Comparison of ENCODE assay signal across 1 cellular context in the genomic region with DNA sequence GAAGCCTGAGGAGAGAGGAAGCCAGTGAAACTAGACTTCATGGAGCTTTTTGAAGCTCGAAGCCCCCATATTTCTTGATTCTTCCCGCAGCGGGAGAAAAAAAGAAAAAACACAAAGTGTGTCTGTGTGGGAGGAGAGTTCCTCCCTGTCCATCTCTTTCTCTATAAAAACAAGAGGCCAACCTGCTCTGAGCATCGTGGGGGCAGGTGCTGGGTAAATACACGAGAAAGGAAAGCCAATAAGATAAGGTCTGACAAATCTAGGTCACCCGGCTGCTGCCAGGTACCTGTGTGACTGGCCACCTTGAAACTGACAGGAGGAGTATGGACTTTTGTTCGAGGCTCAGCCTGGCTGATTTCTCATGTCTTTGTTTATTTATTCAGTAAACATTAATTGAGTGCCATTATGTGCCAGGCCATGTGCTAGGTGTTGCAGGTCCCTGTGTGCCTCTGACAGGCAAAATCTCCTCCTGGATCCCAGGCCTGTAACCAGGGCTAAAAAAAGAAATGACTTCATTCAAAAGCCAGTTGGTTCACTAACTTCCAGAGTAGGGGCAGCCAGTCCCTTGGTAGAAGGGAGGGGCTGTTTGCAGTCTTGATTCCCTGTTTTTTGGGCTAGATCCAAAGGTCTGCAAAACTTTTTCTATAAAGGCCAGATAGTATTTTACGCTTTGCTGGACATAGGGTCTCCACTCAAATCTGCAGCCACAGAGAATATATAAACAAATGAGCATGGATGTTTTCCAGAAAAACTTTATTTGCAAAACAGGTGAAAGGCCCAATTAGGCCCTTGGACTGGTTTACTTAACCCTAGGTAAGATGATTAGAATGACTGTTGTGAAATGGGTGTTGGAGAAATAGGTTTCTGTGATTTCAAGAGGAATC.
A peak's percentile ranks its signal among the peaks of the same experiment; 100 is the strongest.
TF ChIP-seq lines count a peak whose summit lies in the region.

No MANE protein-coding gene starts in this region.

TF ChIP-seq in HepG2, 621 proteins besides CTCF, POLR2A, EP300 and RAD21 (continued from another document and continues in another):
- TF ChIP-seq, protein P1, sequence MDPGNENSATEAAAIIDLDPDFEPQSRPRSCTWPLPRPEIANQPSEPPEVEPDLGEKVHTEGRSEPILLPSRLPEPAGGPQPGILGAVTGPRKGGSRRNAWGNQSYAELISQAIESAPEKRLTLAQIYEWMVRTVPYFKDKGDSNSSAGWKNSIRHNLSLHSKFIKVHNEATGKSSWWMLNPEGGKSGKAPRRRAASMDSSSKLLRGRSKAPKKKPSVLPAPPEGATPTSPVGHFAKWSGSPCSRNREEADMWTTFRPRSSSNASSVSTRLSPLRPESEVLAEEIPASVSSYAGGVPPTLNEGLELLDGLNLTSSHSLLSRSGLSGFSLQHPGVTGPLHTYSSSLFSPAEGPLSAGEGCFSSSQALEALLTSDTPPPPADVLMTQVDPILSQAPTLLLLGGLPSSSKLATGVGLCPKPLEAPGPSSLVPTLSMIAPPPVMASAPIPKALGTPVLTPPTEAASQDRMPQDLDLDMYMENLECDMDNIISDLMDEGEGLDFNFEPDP (CRISPR knock-in tag; conservative IDR thresholded peaks at IDR 0.05) = no peak
- TF ChIP-seq ZNF350 (CRISPR knock-in tag; IDR thresholded peaks at IDR 0.05; ENCODE audit: borderline replicate concordance, low read depth) (peak; percentile 60; the same call in 1 of the 2 replicates), CBFB (CRISPR knock-in tag; IDR thresholded peaks at IDR 0.05) (peak; percentile 65), HMGA1 (CRISPR knock-in tag; conservative IDR thresholded peaks at IDR 0.05) (no peak), ZNF446 (CRISPR knock-in tag; IDR thresholded peaks at IDR 0.05) (no peak), SCMH1 (CRISPR knock-in tag; IDR thresholded peaks at IDR 0.05; ENCODE audit: borderline replicate concordance) (no peak), ZFY (CRISPR knock-in tag; IDR thresholded peaks at IDR 0.05) (no peak), MIER2 (CRISPR knock-in tag; IDR thresholded peaks at IDR 0.05) (peak; percentile 83; the same call in 1 of the 2 replicates), RNF2 (conservative IDR thresholded peaks at IDR 0.05; ENCODE audit: low read depth) (peak; percentile 57; the same call in 1 of the 2 replicates), ZNF782 (CRISPR knock-in tag; IDR thresholded peaks at IDR 0.05; ENCODE audit: borderline replicate concordance) (no peak), NONO (IDR thresholded peaks at IDR 0.05) (no peak), NONO (CRISPR knock-in tag; conservative IDR thresholded peaks at IDR 0.05) (peak; percentile 98), HDAC2 (CRISPR knock-in tag; IDR thresholded peaks at IDR 0.05) (peak; percentile 99), ZC3H4 (CRISPR knock-in tag; IDR thresholded peaks at IDR 0.05; ENCODE audit: borderline replicate concordance) (no peak), ETV5 (CRISPR knock-in tag; IDR thresholded peaks at IDR 0.05; ENCODE audit: borderline replicate concordance) (peak; percentile 89), ZNF773 (CRISPR knock-in tag; IDR thresholded peaks at IDR 0.05; ENCODE audit: borderline replicate concordance) (no peak), ZNF225 (CRISPR knock-in tag; IDR thresholded peaks at IDR 0.05) (no peak; the same call in 1 of the 2 replicates), ZNF570 (CRISPR knock-in tag; IDR thresholded peaks at IDR 0.05; ENCODE audit: borderline replicate concordance) (no peak), ZNF678 (CRISPR knock-in tag; IDR thresholded peaks at IDR 0.05) (no peak), SMAD3 (CRISPR knock-in tag; IDR thresholded peaks at IDR 0.05) (peak; percentile 75; the same call in 1 of the 2 replicates), POLR2AphosphoS5 (IDR thresholded peaks at IDR 0.05; ENCODE audit: low read depth, low read length) (no peak), STAG1 (CRISPR knock-in tag; IDR thresholded peaks at IDR 0.05) (peak; percentile 48), MAF1 (CRISPR knock-in tag; IDR thresholded peaks at IDR 0.05; ENCODE audit: borderline replicate concordance) (0 out of 2 replicates have a peak, but pooled peaks have one; percentile 17), NR2F6 (IDR thresholded peaks at IDR 0.05) (peak; percentile 91), NR2F6 (CRISPR knock-in tag; IDR thresholded peaks at IDR 0.05) (peak; percentile 90), XBP1 (CRISPR knock-in tag; IDR thresholded peaks at IDR 0.05) (no peak; the same call in 1 of the 2 replicates), ARNT (IDR thresholded peaks at IDR 0.05) (no peak), ZMYM4 (CRISPR knock-in tag; IDR thresholded peaks at IDR 0.05) (peak; percentile 74), THYN1 (CRISPR knock-in tag; IDR thresholded peaks at IDR 0.05; ENCODE audit: borderline replicate concordance, low read depth) (no peak), YY1 (IDR thresholded peaks at IDR 0.05; ENCODE audit: insufficient read depth, insufficient replicate concordance, low read depth, low read length) (no peak), ZSCAN12 (CRISPR knock-in tag; IDR thresholded peaks at IDR 0.05) (peak; percentile 49), MED13 (CRISPR knock-in tag; IDR thresholded peaks at IDR 0.05) (peak; percentile 74; the same call in 1 of the 2 replicates), ZEB1 (IDR thresholded peaks at IDR 0.05; ENCODE audit: insufficient replicate concordance, low read depth) (peak; percentile 99), ZNF619 (CRISPR knock-in tag; IDR thresholded peaks at IDR 0.05) (0 out of 2 replicates have a peak, but pooled peaks have one; percentile 13), SRF (IDR thresholded peaks at IDR 0.05; ENCODE audit: low read depth, low read length) (0 out of 2 replicates have a peak, but pooled peaks have one; percentile 29), ZNF776 (CRISPR knock-in tag; IDR thresholded peaks at IDR 0.05) (no peak; the same call in 1 of the 2 replicates), YEATS2 (CRISPR knock-in tag; IDR thresholded peaks at IDR 0.05; ENCODE audit: borderline replicate concordance) (peak; percentile 60; the same call in 1 of the 2 replicates), FLYWCH1 (CRISPR knock-in tag; IDR thresholded peaks at IDR 0.05) (no peak), ZNF296 (CRISPR knock-in tag; conservative IDR thresholded peaks at IDR 0.05) (peak; percentile 92), ZNF335 (CRISPR knock-in tag; IDR thresholded peaks at IDR 0.05) (peak; percentile 71; the same call in 1 of the 2 replicates), RARG (CRISPR knock-in tag; IDR thresholded peaks at IDR 0.05; ENCODE audit: low read depth) (no peak; the same call in 1 of the 2 replicates), SMC3 (IDR thresholded peaks at IDR 0.05; ENCODE audit: low read length) (0 out of 2 replicates have a peak, but pooled peaks have one; percentile 2), EZH2 (conservative IDR thresholded peaks at IDR 0.05; ENCODE audit: low read depth, low read length) (no peak), DNMT1 (CRISPR knock-in tag; IDR thresholded peaks at IDR 0.05) (no peak), TGIF2 (CRISPR knock-in tag; IDR thresholded peaks at IDR 0.05) (peak; percentile 96), ZSCAN29 (CRISPR knock-in tag; conservative IDR thresholded peaks at IDR 0.05) (0 out of 2 replicates have a peak, but pooled peaks have one; percentile 53)
- TF ChIP-seq, protein P2, sequence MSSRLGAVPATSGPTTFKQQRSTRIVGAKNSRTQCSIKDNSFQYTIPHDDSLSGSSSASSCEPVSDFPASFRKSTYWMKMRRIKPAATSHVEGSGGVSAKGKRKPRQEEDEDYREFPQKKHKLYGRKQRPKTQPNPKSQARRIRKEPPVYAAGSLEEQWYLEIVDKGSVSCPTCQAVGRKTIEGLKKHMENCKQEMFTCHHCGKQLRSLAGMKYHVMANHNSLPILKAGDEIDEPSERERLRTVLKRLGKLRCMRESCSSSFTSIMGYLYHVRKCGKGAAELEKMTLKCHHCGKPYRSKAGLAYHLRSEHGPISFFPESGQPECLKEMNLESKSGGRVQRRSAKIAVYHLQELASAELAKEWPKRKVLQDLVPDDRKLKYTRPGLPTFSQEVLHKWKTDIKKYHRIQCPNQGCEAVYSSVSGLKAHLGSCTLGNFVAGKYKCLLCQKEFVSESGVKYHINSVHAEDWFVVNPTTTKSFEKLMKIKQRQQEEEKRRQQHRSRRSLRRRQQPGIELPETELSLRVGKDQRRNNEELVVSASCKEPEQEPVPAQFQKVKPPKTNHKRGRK (CRISPR knock-in tag; IDR thresholded peaks at IDR 0.05) = no peak
- TF ChIP-seq, protein P3, sequence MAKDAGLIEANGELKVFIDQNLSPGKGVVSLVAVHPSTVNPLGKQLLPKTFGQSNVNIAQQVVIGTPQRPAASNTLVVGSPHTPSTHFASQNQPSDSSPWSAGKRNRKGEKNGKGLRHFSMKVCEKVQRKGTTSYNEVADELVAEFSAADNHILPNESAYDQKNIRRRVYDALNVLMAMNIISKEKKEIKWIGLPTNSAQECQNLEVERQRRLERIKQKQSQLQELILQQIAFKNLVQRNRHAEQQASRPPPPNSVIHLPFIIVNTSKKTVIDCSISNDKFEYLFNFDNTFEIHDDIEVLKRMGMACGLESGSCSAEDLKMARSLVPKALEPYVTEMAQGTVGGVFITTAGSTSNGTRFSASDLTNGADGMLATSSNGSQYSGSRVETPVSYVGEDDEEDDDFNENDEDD (CRISPR knock-in tag; IDR thresholded peaks at IDR 0.05; ENCODE audit: borderline replicate concordance) = peak; percentile 57; the same call in 1 of the 2 replicates
- TF ChIP-seq, protein P4, sequence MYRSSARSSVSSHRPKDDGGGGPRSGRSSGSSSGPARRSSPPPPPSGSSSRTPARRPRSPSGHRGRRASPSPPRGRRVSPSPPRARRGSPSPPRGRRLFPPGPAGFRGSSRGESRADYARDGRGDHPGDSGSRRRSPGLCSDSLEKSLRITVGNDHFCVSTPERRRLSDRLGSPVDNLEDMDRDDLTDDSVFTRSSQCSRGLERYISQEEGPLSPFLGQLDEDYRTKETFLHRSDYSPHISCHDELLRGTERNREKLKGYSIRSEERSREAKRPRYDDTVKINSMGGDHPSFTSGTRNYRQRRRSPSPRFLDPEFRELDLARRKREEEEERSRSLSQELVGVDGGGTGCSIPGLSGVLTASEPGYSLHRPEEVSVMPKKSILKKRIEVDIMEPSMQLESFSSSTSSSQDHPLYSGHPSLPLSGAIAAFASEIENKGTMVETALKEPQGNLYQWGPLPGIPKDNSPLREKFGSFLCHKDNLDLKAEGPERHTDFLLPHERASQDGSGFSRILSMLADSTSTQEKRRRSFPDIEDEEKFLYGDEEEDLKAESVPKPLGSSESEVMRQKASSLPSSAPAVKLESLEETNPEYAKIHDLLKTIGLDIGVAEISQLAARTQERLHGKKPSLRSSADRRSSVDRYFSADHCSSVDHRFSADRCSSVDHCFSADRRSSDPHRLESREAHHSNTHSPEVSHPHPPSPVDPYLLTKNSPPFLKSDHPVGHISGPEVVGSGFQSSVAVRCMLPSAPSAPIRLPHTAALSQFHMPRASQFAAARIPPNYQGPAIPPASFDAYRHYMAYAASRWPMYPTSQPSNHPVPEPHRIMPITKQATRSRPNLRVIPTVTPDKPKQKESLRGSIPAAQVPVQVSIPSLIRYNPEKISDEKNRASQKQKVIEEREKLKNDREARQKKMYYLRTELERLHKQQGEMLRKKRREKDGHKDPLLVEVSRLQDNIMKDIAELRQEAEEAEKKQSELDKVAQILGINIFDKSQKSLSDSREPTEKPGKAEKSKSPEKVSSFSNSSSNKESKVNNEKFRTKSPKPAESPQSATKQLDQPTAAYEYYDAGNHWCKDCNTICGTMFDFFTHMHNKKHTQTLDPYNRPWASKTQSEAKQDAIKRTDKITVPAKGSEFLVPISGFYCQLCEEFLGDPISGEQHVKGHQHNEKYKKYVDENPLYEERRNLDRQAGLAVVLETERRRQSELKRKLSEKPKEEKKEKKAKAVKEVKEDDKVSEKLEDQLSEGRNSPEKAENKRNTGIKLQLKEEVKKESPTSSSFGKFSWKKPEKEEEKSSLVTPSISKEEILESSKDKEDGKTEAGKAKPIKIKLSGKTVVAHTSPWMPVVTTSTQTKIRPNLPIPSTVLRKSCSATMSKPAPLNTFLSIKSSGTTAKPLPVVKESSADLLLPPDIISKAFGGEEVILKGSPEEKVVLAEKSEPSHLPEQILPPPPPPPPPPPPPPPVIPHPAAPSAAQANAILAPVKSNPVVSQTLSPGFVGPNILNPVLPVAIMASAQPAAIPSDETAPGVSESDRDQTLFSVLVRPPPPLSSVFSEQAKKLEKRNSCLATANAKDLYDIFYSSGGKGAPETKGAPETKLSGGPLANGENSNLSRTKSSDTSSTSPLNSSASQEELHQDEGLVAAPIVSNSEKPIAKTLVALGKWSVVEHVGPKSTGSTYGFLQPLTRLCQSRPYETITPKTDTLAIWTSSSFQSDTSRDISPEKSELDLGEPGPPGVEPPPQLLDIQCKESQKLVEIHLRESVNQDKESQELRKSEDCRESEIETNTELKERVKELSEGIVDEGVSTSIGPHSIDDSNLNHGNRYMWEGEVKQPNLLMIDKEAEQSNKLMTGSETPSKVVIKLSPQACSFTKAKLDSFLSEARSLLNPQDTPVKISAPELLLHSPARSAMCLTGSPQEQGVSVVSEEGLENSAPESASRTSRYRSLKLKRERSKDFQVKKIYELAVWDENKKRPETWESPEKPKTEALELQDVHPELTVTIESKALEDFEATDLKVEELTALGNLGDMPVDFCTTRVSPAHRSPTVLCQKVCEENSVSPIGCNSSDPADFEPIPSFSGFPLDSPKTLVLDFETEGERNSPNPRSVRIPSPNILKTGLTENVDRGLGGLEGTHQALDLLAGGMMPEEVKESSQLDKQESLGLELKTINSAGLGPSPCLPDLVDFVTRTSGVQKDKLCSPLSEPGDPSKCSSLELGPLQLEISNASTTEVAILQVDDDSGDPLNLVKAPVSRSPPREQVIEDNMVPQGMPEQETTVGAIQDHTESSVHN (CRISPR knock-in tag; IDR thresholded peaks at IDR 0.05) = no peak
- TF ChIP-seq, protein P5, sequence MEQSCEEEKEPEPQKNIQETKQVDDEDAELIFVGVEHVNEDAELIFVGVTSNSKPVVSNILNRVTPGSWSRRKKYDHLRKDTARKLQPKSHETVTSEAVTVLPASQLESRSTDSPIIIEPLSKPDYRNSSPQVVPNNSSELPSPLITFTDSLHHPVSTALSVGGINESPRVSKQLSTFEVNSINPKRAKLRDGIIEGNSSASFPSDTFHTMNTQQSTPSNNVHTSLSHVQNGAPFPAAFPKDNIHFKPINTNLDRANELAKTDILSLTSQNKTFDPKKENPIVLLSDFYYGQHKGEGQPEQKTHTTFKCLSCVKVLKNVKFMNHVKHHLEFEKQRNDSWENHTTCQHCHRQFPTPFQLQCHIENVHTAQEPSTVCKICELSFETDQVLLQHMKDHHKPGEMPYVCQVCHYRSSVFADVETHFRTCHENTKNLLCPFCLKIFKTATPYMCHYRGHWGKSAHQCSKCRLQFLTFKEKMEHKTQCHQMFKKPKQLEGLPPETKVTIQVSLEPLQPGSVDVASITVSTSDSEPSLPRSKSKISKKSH (CRISPR knock-in tag; IDR thresholded peaks at IDR 0.05; ENCODE audit: borderline replicate concordance) = no peak
- TF ChIP-seq, protein P6, sequence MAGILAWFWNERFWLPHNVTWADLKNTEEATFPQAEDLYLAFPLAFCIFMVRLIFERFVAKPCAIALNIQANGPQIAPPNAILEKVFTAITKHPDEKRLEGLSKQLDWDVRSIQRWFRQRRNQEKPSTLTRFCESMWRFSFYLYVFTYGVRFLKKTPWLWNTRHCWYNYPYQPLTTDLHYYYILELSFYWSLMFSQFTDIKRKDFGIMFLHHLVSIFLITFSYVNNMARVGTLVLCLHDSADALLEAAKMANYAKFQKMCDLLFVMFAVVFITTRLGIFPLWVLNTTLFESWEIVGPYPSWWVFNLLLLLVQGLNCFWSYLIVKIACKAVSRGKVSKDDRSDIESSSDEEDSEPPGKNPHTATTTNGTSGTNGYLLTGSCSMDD (CRISPR knock-in tag; IDR thresholded peaks at IDR 0.05) = no peak
